Comparison of ENCODE assay signal across 8 cellular contexts in the genomic region with DNA sequence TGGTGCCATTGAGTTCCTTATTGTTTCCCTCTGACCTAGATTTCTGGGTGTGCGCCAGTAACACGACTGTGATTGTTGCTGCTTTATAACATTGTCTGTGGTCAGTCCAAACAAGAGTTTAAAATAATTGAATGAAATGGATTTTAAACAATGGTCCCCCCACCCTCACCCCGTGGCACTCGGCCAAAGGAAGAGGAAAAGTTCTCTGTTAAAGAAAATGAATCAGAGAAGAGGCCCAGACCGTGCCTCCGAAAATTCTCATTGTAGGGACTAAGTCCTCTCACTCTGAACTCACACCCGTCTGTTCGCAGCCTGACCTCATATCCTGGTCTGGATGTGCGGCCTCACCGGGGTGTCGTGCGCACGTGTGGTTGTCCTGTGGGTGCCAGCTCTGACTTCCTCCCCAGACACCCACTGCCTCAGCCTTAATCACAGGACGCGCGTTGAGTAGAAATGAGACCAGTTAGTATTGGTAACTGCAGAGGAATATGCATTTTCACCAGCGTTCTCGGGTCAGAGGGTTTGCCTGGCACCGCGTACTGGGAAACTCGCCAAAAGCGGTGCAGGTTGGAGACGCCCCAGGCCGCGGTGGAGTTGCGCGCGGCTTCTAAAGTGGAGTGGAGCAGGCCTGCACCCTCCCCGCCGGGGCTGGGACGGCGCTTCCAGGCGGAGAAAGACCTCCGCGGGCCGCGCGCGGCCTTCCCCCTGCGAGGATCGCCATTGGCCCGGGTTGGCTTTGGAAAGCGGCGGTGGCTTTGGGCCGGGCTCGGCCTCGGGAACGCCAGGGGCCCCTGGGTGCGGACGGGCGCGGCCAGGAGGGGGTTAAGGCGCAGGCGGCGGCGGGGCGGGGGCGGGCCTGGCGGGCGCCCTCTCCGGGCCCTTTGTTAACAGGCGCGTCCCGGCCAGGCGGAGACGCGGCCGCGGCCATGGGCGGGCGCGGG. TPM values are rescaled to one million over a fixed set of nuclear protein-coding genes. Genes with fewer than 3 reads are reported as not detected.
DNase-seq lines count a peak whose midpoint lies in the region; ATAC-seq, FAIRE-seq and TF ChIP-seq lines count a peak whose summit lies in the region.

TSS of gene ABL1 (plus strand) at position 884 of the 941 bp plus-strand sequence. CDS start 193 bp downstream, outside the sequence.

- DNase-seq in GM04504 (ENCODE audit: low read depth) (peak; percentile 61), HEK293T (ENCODE audit: extremely low spot score) (peak; percentile 65), NCI-H128 (lab: John Stamatoyannopoulos, UW; ENCODE audit: unreplicated experiment) (peak; percentile 45), T-helper 22 cell (ENCODE audit: low read depth) (peak; percentile 43), astrocyte (ENCODE audit: low read depth) (peak; percentile 84), hepatic stellate cell (ENCODE audit: low spot score) (peak; percentile 72), sigmoid colon (peak; percentile 94)

- H3K36me3 Mint-ChIP-seq in astrocyte (ENCODE audit: low read depth, unreplicated experiment): no peaks in the 10 kb centered on the region

- H3K79me2 ChIP-seq in astrocyte (ENCODE audit: insufficient read depth, low read length): peaks cover 87% of the 10 kb centered on the region

- H3K9ac ChIP-seq in astrocyte (ENCODE audit: low read length): peak within 1 kb of the TSS; percentile 96

- 1 to 2% methylated on average over 72 of the region's 72 CpGs for WGBS in sigmoid colon, 2 donors

- ATAC-seq in GM18519 (IDR thresholded peaks at IDR 0.05; ENCODE audit: low FRiP score, unreplicated experiment): no peak

- H3K4me3 Mint-ChIP-seq in astrocyte (ENCODE audit: unreplicated experiment): peak within 1 kb of the TSS; percentile 99

- peak within 1 kb of the TSS; percentile 85 for H3K4me2 ChIP-seq in astrocyte (ENCODE audit: low read length)

- H3K4me1 ChIP-seq in astrocyte (ENCODE audit: insufficient read depth, low read length) (peaks cover 32% of the 10 kb centered on the region), sigmoid colon (peaks cover 0 to 66% (median 51%) of the 10 kb centered on the region in 4 donors)

- intact Hi-C loops in sigmoid colon (cut with DNase I): no loop called here

- H3K4me1 Mint-ChIP-seq in astrocyte (ENCODE audit: low read depth, unreplicated experiment): peaks cover 39% of the 10 kb centered on the region

- H3K27me3 ChIP-seq in astrocyte (ENCODE audit: insufficient read depth, low read length): no peaks in the 10 kb centered on the region
- H3K27me3 ChIP-seq in sigmoid colon: no peaks in the 10 kb centered on the region

- H3K36me3 ChIP-seq in astrocyte (ENCODE audit: insufficient read depth, low read length) (no peaks in the 10 kb centered on the region), sigmoid colon (no peaks in the 10 kb centered on the region)

- no peaks in the 10 kb centered on the region for H3K27me3 Mint-ChIP-seq in astrocyte (ENCODE audit: low read depth, unreplicated experiment)

- peak in 1 of 2 donors; percentile 15 for TF ChIP-seq POLR2A in sigmoid colon (IDR thresholded peaks at IDR 0.05)

- CTCF ChIA-PET in HEK293T (lab: Yijun Ruan, JAX): interaction anchor here (1.4 kb wide), 1 partner anchor 23 kb away, joined by 3 read pairs; no protein-coding TSS in a partner anchor

- H3K4me3 ChIP-seq in astrocyte (ENCODE audit: insufficient read depth, low read depth, low read length) (peak within 1 kb of the TSS; percentile 93), sigmoid colon (peak within 1 kb of the TSS; percentile 61 to 77 (median 71))

- POLR2A ChIA-PET in HEK293T (lab: Yijun Ruan, JAX): interaction anchor here (0.6 to 2.2 kb wide), 4 partner anchors 10 to 54 kb away, joined by 3 to 7 read pairs (median 4); no protein-coding TSS in a partner anchor

- H3K9me3 ChIP-seq in astrocyte (ENCODE audit: insufficient read depth, low read depth, low read length) (no peaks in the 10 kb centered on the region), sigmoid colon (no peaks in the 10 kb centered on the region)

- H2AFZ ChIP-seq in astrocyte (ENCODE audit: low read depth, low read length): peak within 1 kb of the TSS; percentile 16

- TF ChIP-seq CTCF in astrocyte (IDR thresholded peaks at IDR 0.05; ENCODE audit: insufficient read depth, low read depth, low read length): no peak
- no peak for TF ChIP-seq CTCF in sigmoid colon (IDR thresholded peaks at IDR 0.05)

- no peaks in the 10 kb centered on the region for H3K9me3 Mint-ChIP-seq in astrocyte (ENCODE audit: unreplicated experiment)

- H3K27ac Mint-ChIP-seq in astrocyte (ENCODE audit: unreplicated experiment): peak within 1 kb of the TSS; percentile 95

- no peak for FAIRE-seq in astrocyte (lab: Jason Lieb, UNC)

- H3K27ac ChIP-seq in astrocyte (ENCODE audit: low read depth, low read length) (peak within 1 kb of the TSS; percentile 92), sigmoid colon (peak within 1 kb of the TSS; percentile 89 to 95 (median 93))

- TF ChIP-seq EP300 in sigmoid colon (IDR thresholded peaks at IDR 0.05): peak in 1 of 4 donors; percentile 15

- H4K20me1 ChIP-seq in astrocyte (ENCODE audit: insufficient read depth, low read length): peaks cover 40% of the 10 kb centered on the region

TF ChIP-seq in HEK293T, 16 proteins besides CTCF, POLR2A, EP300 and RAD21:
- TF ChIP-seq BHLHE40 (IDR thresholded peaks at IDR 0.05; ENCODE audit: borderline replicate concordance) (no peak), L3MBTL2 (conservative IDR thresholded peaks at IDR 0.05) (peak; percentile 50), ZNF384 (IDR thresholded peaks at IDR 0.05) (no peak), FOXA1 (IDR thresholded peaks at IDR 0.05) (no peak), ELF4 (IDR thresholded peaks at IDR 0.05) (no peak), NFRKB (IDR thresholded peaks at IDR 0.05) (no peak)
TF ChIP-seq in HEK293T: peak in this region for 1.

RNA-seq across cellular contexts. Expression of gene ABL1, which starts in this region (rescaled TPM):
- total RNA-seq in astrocyte: 113 and 117 TPM in 2 replicates
- total RNA-seq in sigmoid colon: 100 to 1,000 TPM in 2 of 4 donors, 10 to 100 TPM in 2; 69.6 to 127 (median 101) TPM
- 10 to 100 TPM; 24.5 to 50.0 (median 31.8) TPM for polyA plus RNA-seq in sigmoid colon

Comparison
In these comparisons a context has a peak if more than half of its experiments do, and no peak if none do; other contexts are left out.
1. DNase-seq: peak in every context shown above with its lines; median percentile 94 in sigmoid colon; 84 in astrocyte; 72 in hepatic stellate cell; 65 in HEK293T; 61 in GM04504; 45 in NCI-H128; 43 in T-helper 22 cell.